In genomic region chr1:93177991-93178390, GRCh38 we compare ENCODE assay signal across 8 cellular contexts. TPM values are rescaled to one million over a fixed set of nuclear protein-coding genes. Genes with fewer than 3 reads are reported as not detected.
DNase-seq lines count a peak whose midpoint lies in the region; ATAC-seq and TF ChIP-seq lines count a peak whose summit lies in the region.

No MANE protein-coding gene starts in this region.

- H3K36me3 ChIP-seq in effector memory CD4-positive, alpha-beta T cell (ENCODE audit: control insufficient read depth, insufficient read depth, low read length), result peaks cover 5% of the 10 kb centered on the region
- no peaks in the 10 kb centered on the region for H3K36me3 ChIP-seq in neutrophil

- H3K36me3 Mint-ChIP-seq in Calu3 (ENCODE audit: insufficient read depth, unreplicated experiment), result peaks cover 51% of the 10 kb centered on the region

- no peaks in the 10 kb centered on the region for H3K27me3 ChIP-seq in effector memory CD4-positive, alpha-beta T cell (replicated peaks; ENCODE audit: control insufficient read depth, insufficient read depth, low read length, poor library complexity, severe bottlenecking)
- no peaks in the 10 kb centered on the region for H3K27me3 ChIP-seq in neutrophil

- no peaks in the 10 kb centered on the region for H3K9me3 ChIP-seq in effector memory CD4-positive, alpha-beta T cell (ENCODE audit: control insufficient read depth, low read length)
- H3K9me3 ChIP-seq in neutrophil, result no peaks in the 10 kb centered on the region

- peak overlapping the region; percentile 96 for H3K27ac Mint-ChIP-seq in Calu3 (ENCODE audit: unreplicated experiment)

- H3K4me1 Mint-ChIP-seq in Calu3 (ENCODE audit: low read depth, unreplicated experiment), result peaks cover 35% of the 10 kb centered on the region

- ATAC-seq in GM18519 (IDR thresholded peaks at IDR 0.05; ENCODE audit: low FRiP score, unreplicated experiment), result no peak

- CTCF ChIA-PET in Calu3 (lab: Charles Lee), result interaction anchor here (0.6 kb wide), 2 partner anchors 99 to 157 kb away, joined by 3 to 10 read pairs; partner anchors contain the start of gene MTF2

- H3K9me3 Mint-ChIP-seq in Calu3 (ENCODE audit: low read depth, unreplicated experiment), result no peaks in the 10 kb centered on the region

- no TSS peak for BruUV-seq in Calu3 (replicated peaks; lab: Mats Ljungman, UMichigan)

- H3K27ac ChIP-seq in effector memory CD4-positive, alpha-beta T cell (ENCODE audit: insufficient read depth, low read length, poor library complexity, severe bottlenecking), result no peak overlapping the region
- peak overlapping the region; percentile 98 for H3K27ac ChIP-seq in neutrophil

- H3K4me1 ChIP-seq in effector memory CD4-positive, alpha-beta T cell (ENCODE audit: control insufficient read depth, insufficient read depth, low read length, poor library complexity, severe bottlenecking), result peaks cover 26% of the 10 kb centered on the region
- peaks cover 30 to 41% of the 10 kb centered on the region in 2 experiments for H3K4me1 ChIP-seq in neutrophil (ENCODE audit: control insufficient read depth in 1 of 2, insufficient read depth in 1 of 2, low read depth in 1 of 2, low read length in 1 of 2)

- no peak for DNase-seq in Calu3
- DNase-seq in NB4 (ENCODE audit: low read depth), result peak; percentile 17
- no peak for DNase-seq in effector memory CD4-positive, alpha-beta T cell
- DNase-seq in hypothalamus (lab: John Stamatoyannopoulos, UW), result no peak
- DNase-seq in NCI-H1092 (lab: John Stamatoyannopoulos, UW), result no peak
- no peak for DNase-seq in NCI-H1105 (lab: John Stamatoyannopoulos, UW)

- intact Hi-C loops in Calu3 (cut with micrococcal nuclease; ENCODE audit: unreplicated experiment), result no loop called here

- no peaks in the 10 kb centered on the region for H3K27me3 Mint-ChIP-seq in Calu3 (ENCODE audit: unreplicated experiment)

- H3K4me3 Mint-ChIP-seq in Calu3 (ENCODE audit: low read depth, unreplicated experiment), result peak overlapping the region; percentile 97

- no peak for TF ChIP-seq POLR2A in NB4 (IDR thresholded peaks at IDR 0.05; ENCODE audit: extremely low read depth, insufficient read length)

- no peak for TF ChIP-seq CTCF in Calu3 (IDR thresholded peaks at IDR 0.05; ENCODE audit: unreplicated experiment)
- no peak for TF ChIP-seq CTCF in NB4 (IDR thresholded peaks at IDR 0.05; ENCODE audit: low read depth, low read length)
- no peak for TF ChIP-seq CTCF in neutrophil (IDR thresholded peaks at IDR 0.05)

- H3K4me3 ChIP-seq in NB4 (ENCODE audit: low read depth, low read length) (peak overlapping the region; percentile 86), neutrophil (ENCODE audit: low read depth in 1 of 2, low read length in 1 of 2) (peak overlapping the region in 1 of 2 experiments; percentile 99)
- H3K4me3 ChIP-seq in effector memory CD4-positive, alpha-beta T cell (ENCODE audit: insufficient read depth, low read depth, low read length, poor library complexity, severe bottlenecking), result peak overlapping the region; percentile 75

RNA-seq across cellular contexts. Expression of gene TMED5, which starts 2.2 kb away (rescaled TPM):
- 66.1 and 68.0 TPM in 2 replicates for total RNA-seq in Calu3 (2022)

RNA-seq across cellular contexts. Expression of gene CCDC18, which starts 2.5 kb away (rescaled TPM):
- total RNA-seq in Calu3 (2022), result 22.6 and 22.7 TPM in 2 replicates
